In genomic region chr1:31689821-31690220, GRCh38 we compare ENCODE assay signal across 11 cellular contexts. TPM values are rescaled to one million over a fixed set of nuclear protein-coding genes. Genes with fewer than 3 reads are reported as not detected.
A peak's percentile ranks its signal among the peaks of the same experiment; 100 is the strongest.
DNase-seq lines count a peak whose midpoint lies in the region; TF ChIP-seq lines count a peak whose summit lies in the region.
"Had no signal": no experiment of that assay in that cellular context is flagged by ENCODE, and none has a peak within 500 bp of the region (broad histone marks: within the 10 kb centered on the region; RNA-seq: fewer than 3 reads in every experiment).

No MANE protein-coding gene starts in this region.

- no peak overlapping the region for H3K27ac Mint-ChIP-seq in activated CD4-positive, alpha-beta memory T cell treated with anti-CD3 and anti-CD28 coated beads, Interleukin-2, amount 10 ng/mL, durations not matched to agents 7 days and 5 days
- H3K27ac Mint-ChIP-seq in immature natural killer cell, result no peak overlapping the region
- H3K27ac Mint-ChIP-seq: activated naive CD8-positive, alpha-beta T cell treated with anti-CD3 and anti-CD28 coated beads for 36 hours had no signal

- H3K36me3 ChIP-seq in SJCRH30, result no peaks in the 10 kb centered on the region
- no peaks in the 10 kb centered on the region for H3K36me3 ChIP-seq in spleen

- H3K9me3 ChIP-seq in SJCRH30 (replicated peaks), result no peaks in the 10 kb centered on the region
- no peaks in the 10 kb centered on the region for H3K9me3 ChIP-seq in spleen

- H3K27ac ChIP-seq in SJCRH30 (no peak overlapping the region), spleen (no peak overlapping the region)

- H3K9me3 Mint-ChIP-seq in activated CD4-positive, alpha-beta memory T cell treated with anti-CD3 and anti-CD28 coated beads, Interleukin-2, amount 10 ng/mL, durations not matched to agents 7 days and 5 days, result no peaks in the 10 kb centered on the region
- H3K9me3 Mint-ChIP-seq in immature natural killer cell, result no peaks in the 10 kb centered on the region
- H3K9me3 Mint-ChIP-seq: activated naive CD8-positive, alpha-beta T cell treated with anti-CD3 and anti-CD28 coated beads for 36 hours had no signal

- no peak overlapping the region for H3K4me3 Mint-ChIP-seq in activated CD4-positive, alpha-beta memory T cell treated with anti-CD3 and anti-CD28 coated beads, Interleukin-2, amount 10 ng/mL, durations not matched to agents 7 days and 5 days
- no peak overlapping the region for H3K4me3 Mint-ChIP-seq in immature natural killer cell
- H3K4me3 Mint-ChIP-seq: activated naive CD8-positive, alpha-beta T cell treated with anti-CD3 and anti-CD28 coated beads for 36 hours had no signal

- POLR2A ChIA-PET in activated CD4-positive, alpha-beta memory T cell treated with anti-CD3 and anti-CD28 coated beads, Interleukin-2, amount 10 ng/mL, durations not matched to agents 7 days and 5 days (lab: Charles Lee), result no interaction called here

- no peaks in the 10 kb centered on the region for H3K4me1 Mint-ChIP-seq in activated CD4-positive, alpha-beta memory T cell treated with anti-CD3 and anti-CD28 coated beads, Interleukin-2, amount 10 ng/mL, durations not matched to agents 7 days and 5 days
- peaks cover 0 to 5% of the 10 kb centered on the region in 2 donors for H3K4me1 Mint-ChIP-seq in immature natural killer cell
- H3K4me1 Mint-ChIP-seq: activated naive CD8-positive, alpha-beta T cell treated with anti-CD3 and anti-CD28 coated beads for 36 hours had no signal

- no peaks in the 10 kb centered on the region for H3K36me3 Mint-ChIP-seq in activated CD4-positive, alpha-beta memory T cell treated with anti-CD3 and anti-CD28 coated beads, Interleukin-2, amount 10 ng/mL, durations not matched to agents 7 days and 5 days (ENCODE audit: low read depth)
- no peaks in the 10 kb centered on the region for H3K36me3 Mint-ChIP-seq in immature natural killer cell
- H3K36me3 Mint-ChIP-seq: activated naive CD8-positive, alpha-beta T cell treated with anti-CD3 and anti-CD28 coated beads for 36 hours had no signal

- intact Hi-C loops in spleen (cut with DNase I; ENCODE audit: low total_unique reads), result no loop called here

- no peak overlapping the region for H3K4me3 ChIP-seq in SJCRH30
- no peak overlapping the region for H3K4me3 ChIP-seq in spleen

- no peak for TF ChIP-seq POLR2A in spleen (IDR thresholded peaks at IDR 0.05)

- TF ChIP-seq CTCF in spleen (IDR thresholded peaks at IDR 0.05 in 8 of 11, conservative IDR thresholded peaks at IDR 0.05 in 3 of 11), result no peak

- peak; percentile 89 for DNase-seq in GM04504 (ENCODE audit: low read depth)
- peak; percentile 51 to 57 for DNase-seq in SJCRH30
- peak; percentile 89 for DNase-seq in fibroblast of gingiva (ENCODE audit: low read depth)
- peak; percentile 56 for DNase-seq in pulmonary artery endothelial cell (ENCODE audit: low read depth, low spot score)
- no peak for DNase-seq in spleen
- DNase-seq in activated CD4-positive, alpha-beta memory T cell treated with anti-CD3 and anti-CD28 coated beads, Interleukin-2, amount 10 ng/mL, durations not matched to agents 7 days and 5 days, result no peak
- DNase-seq in NCI-H82 (lab: John Stamatoyannopoulos, UW), result no peak
- no peak for DNase-seq in immature natural killer cell
- DNase-seq: activated naive CD8-positive, alpha-beta T cell treated with anti-CD3 and anti-CD28 coated beads for 36 hours; H7; stimulated activated naive CD4-positive, alpha-beta T cell had no signal

- WGBS in spleen, 5 donors, result 56 to 90% (median 78%) methylated on average over 5 of the region's 5 CpGs

- H3K27me3 ChIP-seq in SJCRH30 (peaks cover 24% of the 10 kb centered on the region), spleen (replicated peaks in 1 of 7) (peaks cover 0 to 14% (median 0%) of the 10 kb centered on the region in 7 donors)

- H3K4me1 ChIP-seq in SJCRH30 (peaks cover 13% of the 10 kb centered on the region), spleen (no peaks in the 10 kb centered on the region)

- peaks cover 18% of the 10 kb centered on the region for H3K27me3 Mint-ChIP-seq in activated CD4-positive, alpha-beta memory T cell treated with anti-CD3 and anti-CD28 coated beads, Interleukin-2, amount 10 ng/mL, durations not matched to agents 7 days and 5 days
- peaks cover under 1 to 2% (median 2%) of the 10 kb centered on the region in 3 donors for H3K27me3 Mint-ChIP-seq in immature natural killer cell (ENCODE audit: low read depth in 3 of 3)

- CTCF ChIA-PET in activated CD4-positive, alpha-beta memory T cell treated with anti-CD3 and anti-CD28 coated beads, Interleukin-2, amount 10 ng/mL, durations not matched to agents 7 days and 5 days (lab: Charles Lee), result no interaction called here

RNA-seq across cellular contexts. Expression of gene COL16A1, which starts 14.0 kb away (rescaled TPM):
- total RNA-seq in SJCRH30 (2014; rRNA removed; shearing (Covaris generic)), result 2.6 and 2.7 TPM in 2 replicates
- total RNA-seq in pulmonary artery endothelial cell, result 0.33 and 0.53 TPM in 2 replicates
- 10 to 100 TPM in 5 of 7 donors, 1 to 10 TPM in 2; 4.7 to 22.0 (median 12.4) TPM for total RNA-seq in spleen
- 10 to 100 TPM in 2 of 3 donors, 1 to 10 TPM in 1; 9.5 to 25.6 (median 14.4) TPM for polyA plus RNA-seq in spleen
- not detected for total RNA-seq in activated CD4-positive, alpha-beta memory T cell treated with anti-CD3 and anti-CD28 coated beads, Interleukin-2, amount 10 ng/mL, durations not matched to agents 7 days and 5 days
- not detected for polyA plus RNA-seq in immature natural killer cell

RNA-seq across cellular contexts. Expression of gene PEF1, which starts 45.1 kb away (rescaled TPM):
- total RNA-seq in SJCRH30 (2014; rRNA removed; shearing (Covaris generic)), result 64.8 and 72.3 TPM in 2 replicates
- total RNA-seq in pulmonary artery endothelial cell (99.4 and 133 TPM in 2 replicates), spleen (10 to 100 TPM; 48.2 to 73.4 (median 54.5) TPM)
- polyA plus RNA-seq in spleen (10 to 100 TPM; 46.5 to 70.4 (median 60.8) TPM), immature natural killer cell (100 to 1,000 TPM; 108 to 224 (median 119) TPM)
- total RNA-seq in activated CD4-positive, alpha-beta memory T cell treated with anti-CD3 and anti-CD28 coated beads, Interleukin-2, amount 10 ng/mL, durations not matched to agents 7 days and 5 days, result 10 to 100 TPM; 50.4 to 50.5 TPM

Comparison
In these comparisons a context has a peak if more than half of its experiments do, and no peak if none do; other contexts are left out.
1. DNase-seq: peak in GM04504 (single experiment), SJCRH30 (2 of 2), fibroblast of gingiva (single experiment) and pulmonary artery endothelial cell (single experiment); none in spleen (single experiment), activated CD4-positive, alpha-beta memory T cell treated with anti-CD3 and anti-CD28 coated beads, Interleukin-2, amount 10 ng/mL, durations not matched to agents 7 days and 5 days (single experiment), NCI-H82 (single experiment) and immature natural killer cell (0 of 3).